ENCODE assay signal across 14 cellular contexts in the genomic region with DNA sequence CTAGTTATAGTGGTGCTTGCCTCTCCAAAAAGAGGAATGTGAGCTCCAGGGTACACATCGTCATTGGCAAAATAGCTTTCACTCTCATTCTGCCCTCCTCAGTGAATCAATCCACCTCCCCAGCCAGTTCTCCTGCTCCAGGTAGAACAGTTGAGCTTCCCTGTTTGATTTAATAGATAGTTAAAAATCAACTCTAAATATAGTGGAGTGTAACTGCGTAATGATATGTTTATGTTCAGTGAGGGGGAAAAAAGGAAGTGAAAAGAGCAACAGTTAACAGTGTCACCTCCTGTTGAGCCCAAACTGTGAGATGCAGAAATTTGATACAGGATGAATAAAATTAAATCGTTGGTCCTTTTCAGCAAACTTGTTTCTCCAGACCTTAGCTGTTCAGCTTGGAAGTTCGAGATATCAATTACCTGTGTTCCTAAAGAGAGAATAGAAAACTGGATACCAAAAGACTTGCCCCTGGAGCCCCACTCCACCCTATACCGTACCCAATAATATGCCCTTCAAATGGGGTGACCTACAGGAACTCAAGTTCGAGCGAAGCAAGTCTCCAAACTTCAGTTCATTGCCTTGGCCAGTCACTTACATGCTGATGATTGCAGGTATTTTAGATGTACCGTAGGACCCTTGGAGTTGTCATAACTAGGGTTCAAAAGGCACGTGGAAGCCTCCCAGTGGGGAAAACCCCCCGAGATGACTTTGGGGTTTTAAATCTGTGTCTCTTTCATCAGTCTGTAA.
A peak's percentile ranks its signal among the peaks of the same experiment; 100 is the strongest.
DNase-seq lines count a peak whose midpoint lies in the region; ATAC-seq and TF ChIP-seq lines count a peak whose summit lies in the region.
"Had no signal": no experiment of that assay in that cellular context is flagged by ENCODE, and none has a peak within 500 bp of the region (broad histone marks: within the 10 kb centered on the region; RNA-seq: fewer than 3 reads in every experiment).

No MANE protein-coding gene starts in this region.

- CTCF ChIA-PET in OCI-LY7 (lab: Charles Lee; ENCODE audit: unreplicated experiment), result interaction anchor here (1.0 kb wide), 2 partner anchors 46 to 58 kb away, joined by 5 to 6 read pairs; no protein-coding TSS in a partner anchor

- DNase-seq in GM06990 (ENCODE audit: extremely low read depth, insufficient read length) (peak; percentile 22), KBM-7 (peak; percentile 13), OCI-LY7 (ENCODE audit: low spot score) (peak; percentile 83), NCI-H446 (lab: John Stamatoyannopoulos, UW) (no peak), NCI-H524 treated with DMSO at 0.1 percent for 48 hours (lab: John Stamatoyannopoulos, UW) (no peak)
- DNase-seq in stimulated activated CD8-positive, alpha-beta memory T cell treated with anti-CD3 and anti-CD28 coated beads, Interleukin-4, amount 100 ng/mL, for 48 hours, result no peak
- DNase-seq: activated effector memory CD4-positive, alpha-beta T cell treated with Interleukin-2 at 50 U/mL for 16 hours; AML-193; hypothalamus had no signal

- no TSS peak for BruUV-seq in OCI-LY7 (replicated peaks; lab: Mats Ljungman, UMichigan)

- H3K79me2 ChIP-seq in OCI-LY7 (ENCODE audit: insufficient read depth, low read depth, low read length), result no peaks in the 10 kb centered on the region
- H3K79me2 ChIP-seq: parathyroid adenoma had no signal

- H3K36me3 ChIP-seq in GM06990 (ENCODE audit: control insufficient read depth, insufficient read depth, low read length) (no peaks in the 10 kb centered on the region), OCI-LY7 (ENCODE audit: insufficient read depth, low read length) (no peaks in the 10 kb centered on the region)
- H3K36me3 ChIP-seq: vagina had no signal

- no peak for TF ChIP-seq CTCF in GM06990 (IDR thresholded peaks at IDR 0.05; ENCODE audit: insufficient read depth, low read length, poor library complexity, severe bottlenecking)
- TF ChIP-seq CTCF in OCI-LY7 (conservative IDR thresholded peaks at IDR 0.05; ENCODE audit: low read length), result no peak

- intact Hi-C loops in OCI-LY7 (cut with micrococcal nuclease; ENCODE audit: unreplicated experiment), result loop anchor here (1.0 to 2.0 kb wide), 2 partner anchors 9 to 59 kb away; no protein-coding TSS in a partner anchor

- no peak overlapping the region for H3K4me3 ChIP-seq in GM06990 (replicated peaks; ENCODE audit: low read depth, low read length)
- peak overlapping the region; percentile 34 for H3K4me3 ChIP-seq in OCI-LY7 (ENCODE audit: low read depth, low read length, poor library complexity, severe bottlenecking)
- H3K4me3 ChIP-seq: SK-N-MC, vagina had no signal

- no peaks in the 10 kb centered on the region for H3K27me3 ChIP-seq in GM06990 (replicated peaks; ENCODE audit: control insufficient read depth, insufficient read depth, low read length)
- H3K27me3 ChIP-seq: vagina had no signal

- ATAC-seq in GM21367 (IDR thresholded peaks at IDR 0.05; ENCODE audit: unreplicated experiment) (peak; percentile 72), HG03135 (IDR thresholded peaks at IDR 0.05; ENCODE audit: unreplicated experiment) (no peak)

- in situ Hi-C loops in KBM-7 (cut with MboI; ENCODE audit: low pct_unique_long_range_greater_than_20kb, low sequenced_read_pairs), result no loop called here

- peak overlapping the region; percentile 69 for H3K4me2 ChIP-seq in OCI-LY7 (ENCODE audit: low read length)

- H3K27ac ChIP-seq in OCI-LY7 (ENCODE audit: low read depth, low read length, poor library complexity, severe bottlenecking), result peak overlapping the region; percentile 62
- H3K27ac ChIP-seq: parathyroid adenoma, SK-N-MC, vagina had no signal

- H3K4me1 ChIP-seq in OCI-LY7 (ENCODE audit: insufficient read depth, low read length, poor library complexity, severe bottlenecking), result peaks cover 26% of the 10 kb centered on the region
- H3K4me1 ChIP-seq: parathyroid adenoma, vagina had no signal

- H2AFZ ChIP-seq in OCI-LY7 (ENCODE audit: low read length), result peak overlapping the region; percentile 46; the same call in 1 of the 2 replicates
- H2AFZ ChIP-seq: parathyroid adenoma had no signal

- H3K9me2 ChIP-seq in OCI-LY7 (ENCODE audit: insufficient read depth, low read length), result no peaks in the 10 kb centered on the region

- H4K20me1 ChIP-seq in OCI-LY7 (ENCODE audit: insufficient read depth, low read length), result no peaks in the 10 kb centered on the region

- H3K9me3 ChIP-seq in OCI-LY7 (ENCODE audit: low read length), result 0 out of 2 replicates have a peak, but pooled peaks cover 4% of the 10 kb centered on the region
- H3K9me3 ChIP-seq: vagina had no signal

- POLR2A ChIA-PET in OCI-LY7 (lab: Charles Lee), result interaction anchor here (0.6 to 5.1 kb wide), 14 partner anchors 8 to 1056 kb away, joined by 3 to 41 read pairs (median 4); a partner anchor contains a TSS

Comparison
In these comparisons a context has a peak if more than half of its experiments do, and no peak if none do; other contexts are left out.
1. DNase-seq: peak in GM06990 (single experiment), KBM-7 (single experiment) and OCI-LY7 (single experiment); none in stimulated activated CD8-positive, alpha-beta memory T cell treated with anti-CD3 and anti-CD28 coated beads, Interleukin-4, amount 100 ng/mL, for 48 hours (single experiment), NCI-H446 (0 of 2) and NCI-H524 treated with DMSO at 0.1 percent for 48 hours (single experiment).